In the genomic region with DNA sequence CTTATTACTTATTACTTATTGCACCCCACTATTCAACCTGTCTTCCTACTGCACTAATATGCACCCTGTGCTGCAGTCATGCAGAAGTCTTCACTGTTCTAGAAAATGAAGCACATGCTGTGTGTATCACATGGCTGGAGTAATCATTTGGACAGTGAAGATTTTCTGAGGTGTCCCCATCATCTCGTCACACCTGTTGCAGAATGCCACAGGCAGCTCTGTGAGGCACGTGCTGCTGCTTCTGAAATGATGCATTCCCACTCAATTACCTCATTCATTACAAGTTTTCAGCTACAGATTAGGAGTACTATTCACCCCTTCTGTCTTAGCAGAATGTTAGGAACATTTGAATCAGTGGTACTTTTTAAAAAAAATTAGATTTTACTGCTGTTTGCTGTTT, we compare ENCODE assay signal across 8 cellular contexts.
"Had no signal": no experiment of that assay in that cellular context is flagged by ENCODE, and none has a peak within 500 bp of the region (broad histone marks: within the 10 kb centered on the region; RNA-seq: fewer than 3 reads in every experiment).

No MANE protein-coding gene starts in this region.

- H3K4me3 ChIP-seq: GM23338 had no signal

- DNase-seq: H9, HCEC 1CT, HFFc6, KBM-7 had no signal

- H3K27ac ChIP-seq: HL-60 had no signal

- H3K27me3 Mint-ChIP-seq: IgD-negative memory B cell had no signal

- H3K27ac Mint-ChIP-seq: GM23338, HFFc6, IgD-negative memory B cell had no signal

- ATAC-seq: GM23338, HepG2 had no signal

- H3K4me3 Mint-ChIP-seq: GM23338, H9, HFFc6, IgD-negative memory B cell had no signal
